ENCODE assay signal across 16 cellular contexts in the genomic region with DNA sequence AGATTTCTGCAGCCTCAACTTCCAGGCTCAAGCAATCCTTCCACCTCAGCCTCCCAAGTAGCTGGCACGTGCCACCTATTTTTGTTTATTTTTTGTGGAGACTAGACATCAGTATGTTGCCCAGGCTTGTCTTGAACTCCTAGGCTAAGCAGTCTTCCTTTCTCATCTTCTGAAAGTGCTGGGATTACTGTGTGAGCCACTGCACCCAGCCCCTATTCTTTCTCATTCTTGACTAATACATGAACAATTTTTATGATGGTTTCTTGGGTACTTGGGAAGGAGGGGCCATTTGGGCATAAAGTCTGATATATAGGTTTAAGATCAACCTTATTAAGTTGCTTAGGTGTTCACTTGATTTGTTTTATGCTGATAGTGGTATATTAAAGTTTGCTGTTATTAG. TPM values are rescaled to one million over a fixed set of nuclear protein-coding genes. Genes with fewer than 3 reads are reported as not detected.
A peak's percentile ranks its signal among the peaks of the same experiment; 100 is the strongest.
DNase-seq lines count a peak whose midpoint lies in the region; ATAC-seq and TF ChIP-seq lines count a peak whose summit lies in the region.
"Had no signal": no experiment of that assay in that cellular context is flagged by ENCODE, and none has a peak within 500 bp of the region (broad histone marks: within the 10 kb centered on the region; RNA-seq: fewer than 3 reads in every experiment).

No MANE protein-coding gene starts in this region.

- no peak for TF ChIP-seq EP300 in upper lobe of left lung (IDR thresholded peaks at IDR 0.05)

- H3K9ac ChIP-seq in PC-3 (ENCODE audit: low read length), result no peak overlapping the region

- no peaks in the 10 kb centered on the region for H3F3A ChIP-seq in PC-3 (ENCODE audit: low read length, unreplicated experiment)

- H3K36me3 Mint-ChIP-seq in activated naive CD4-positive, alpha-beta T cell treated with anti-CD3 and anti-CD28 coated beads for 36 hours (ENCODE audit: low read depth), result peaks cover 6% of the 10 kb centered on the region
- H3K36me3 Mint-ChIP-seq in stimulated activated effector memory CD8-positive, alpha-beta T cell treated with anti-CD3 and anti-CD28 coated beads, Interleukin-12 subunit alpha, Interleukin-12 subunit beta, amount 100 ng/mL, for 72 hours, result no peaks in the 10 kb centered on the region

- H3K27ac Mint-ChIP-seq in activated naive CD4-positive, alpha-beta T cell treated with anti-CD3 and anti-CD28 coated beads for 36 hours, result peak overlapping the region; percentile 76
- peak overlapping the region; percentile 48 for H3K27ac Mint-ChIP-seq in stimulated activated effector memory CD8-positive, alpha-beta T cell treated with anti-CD3 and anti-CD28 coated beads, Interleukin-12 subunit alpha, Interleukin-12 subunit beta, amount 100 ng/mL, for 72 hours

- H3K4me3 ChIP-seq in PC-3 (ENCODE audit: low read length) (no peak overlapping the region), fibroblast of mammary gland (ENCODE audit: control insufficient read depth, low read depth, low read length) (no peak overlapping the region), upper lobe of left lung (no peak overlapping the region)
- H3K4me3 ChIP-seq: esophagus muscularis mucosa had no signal

- no peaks in the 10 kb centered on the region for H3K9me3 ChIP-seq in PC-3 (ENCODE audit: low read length)
- H3K9me3 ChIP-seq in upper lobe of left lung, result no peaks in the 10 kb centered on the region
- H3K9me3 ChIP-seq: esophagus muscularis mucosa had no signal

- peak overlapping the region; percentile 38; the same call in 1 of the 2 replicates for H3K4me2 ChIP-seq in PC-3 (ENCODE audit: low read length)

- H3K27me3 Mint-ChIP-seq in activated naive CD4-positive, alpha-beta T cell treated with anti-CD3 and anti-CD28 coated beads for 36 hours (ENCODE audit: low read depth), result no peaks in the 10 kb centered on the region
- H3K27me3 Mint-ChIP-seq: CD8-positive, alpha-beta memory T cell had no signal

- peaks cover 81% of the 10 kb centered on the region for H3K4me1 Mint-ChIP-seq in activated naive CD4-positive, alpha-beta T cell treated with anti-CD3 and anti-CD28 coated beads for 36 hours (ENCODE audit: low read depth)
- H3K4me1 Mint-ChIP-seq in stimulated activated effector memory CD8-positive, alpha-beta T cell treated with anti-CD3 and anti-CD28 coated beads, Interleukin-12 subunit alpha, Interleukin-12 subunit beta, amount 100 ng/mL, for 72 hours, result peaks cover 82% of the 10 kb centered on the region

- peaks cover 71% of the 10 kb centered on the region for H4K20me1 ChIP-seq in PC-3 (ENCODE audit: low read length)

- TF ChIP-seq POLR2A in upper lobe of left lung (IDR thresholded peaks at IDR 0.05), result no peak

- TF ChIP-seq CTCF in PC-3 (conservative IDR thresholded peaks at IDR 0.05; ENCODE audit: low read depth, low read length) (no peak), fibroblast of mammary gland (conservative IDR thresholded peaks at IDR 0.05; ENCODE audit: control insufficient read depth, insufficient read depth, low read depth, low read length) (no peak), upper lobe of left lung (IDR thresholded peaks at IDR 0.05) (no peak)

- intact Hi-C loops in activated naive CD4-positive, alpha-beta T cell treated with anti-CD3 and anti-CD28 coated beads for 36 hours (cut with micrococcal nuclease), result loop anchor here (2.0 kb wide), 1 partner anchor 18 kb away; no protein-coding TSS in a partner anchor
- intact Hi-C loops in PC-3 (cut with micrococcal nuclease), result no loop called here

- WGBS in upper lobe of left lung, 2 donors, result 67 to 74% methylated on average over 1 of the region's 1 CpG

- POLR2A ChIA-PET in PC-3 (lab: Charles Lee; ENCODE audit: unreplicated experiment), result no interaction called here

- peaks cover 8% of the 10 kb centered on the region for H3K9me3 Mint-ChIP-seq in activated naive CD4-positive, alpha-beta T cell treated with anti-CD3 and anti-CD28 coated beads for 36 hours
- H3K9me3 Mint-ChIP-seq in stimulated activated effector memory CD8-positive, alpha-beta T cell treated with anti-CD3 and anti-CD28 coated beads, Interleukin-12 subunit alpha, Interleukin-12 subunit beta, amount 100 ng/mL, for 72 hours, result peaks cover 2% of the 10 kb centered on the region

- ATAC-seq in PC-3 (peak; percentile 98), upper lobe of left lung (ENCODE audit: low FRiP score in 2 of 2) (no peak)
- ATAC-seq in stimulated activated effector memory CD8-positive, alpha-beta T cell treated with anti-CD3 and anti-CD28 coated beads, Interleukin-12 subunit alpha, Interleukin-12 subunit beta, amount 100 ng/mL, for 72 hours, result peak; percentile 67
- ATAC-seq: left lobe of liver had no signal

- peak; percentile 25 for DNase-seq in activated naive CD4-positive, alpha-beta T cell treated with anti-CD3 and anti-CD28 coated beads for 36 hours
- DNase-seq in activated naive CD4-positive, alpha-beta T cell (lab: John Stamatoyannopoulos, UW), result no peak
- DNase-seq in PC-3 (peak; percentile 73), fibroblast of mammary gland (ENCODE audit: low read depth) (peak; percentile 31), HuH-7 (ENCODE audit: low spot score) (no peak), activated gamma-delta T cell treated with Interleukin-2 at 50 U/mL for 16 hours (no peak), upper lobe of left lung (no peak)
- no peak for DNase-seq in stimulated activated effector memory CD8-positive, alpha-beta T cell treated with anti-CD3 and anti-CD28 coated beads, Interleukin-12 subunit alpha, Interleukin-12 subunit beta, amount 100 ng/mL, for 72 hours (ENCODE audit: low spot score in 2 of 2)
- DNase-seq: activated CD8-positive, alpha-beta memory T cell treated with anti-CD3 and anti-CD28 coated beads, Interleukin-2, amount 50 U/mL, for 48 hours; amniotic stem cell; CD8-positive, alpha-beta memory T cell; MM.1S; NCI-H2081; NCI-H69 had no signal

- no peak overlapping the region for H2AFZ ChIP-seq in PC-3 (ENCODE audit: low read length)

- peaks cover 100% of the 10 kb centered on the region for H3K79me2 ChIP-seq in PC-3 (ENCODE audit: low read length)

- CTCF ChIA-PET in activated naive CD4-positive, alpha-beta T cell treated with anti-CD3 and anti-CD28 coated beads for 36 hours (lab: Charles Lee), result interaction anchor here (0.6 to 0.8 kb wide), 2 partner anchors 50 to 69 kb away, joined by 3 to 5 read pairs; no protein-coding TSS in a partner anchor
- CTCF ChIA-PET in PC-3 (lab: Charles Lee), result no interaction called here

- no peak overlapping the region for H3K4me3 Mint-ChIP-seq in activated naive CD4-positive, alpha-beta T cell treated with anti-CD3 and anti-CD28 coated beads for 36 hours
- H3K4me3 Mint-ChIP-seq in stimulated activated effector memory CD8-positive, alpha-beta T cell treated with anti-CD3 and anti-CD28 coated beads, Interleukin-12 subunit alpha, Interleukin-12 subunit beta, amount 100 ng/mL, for 72 hours, result no peak overlapping the region

- H3K36me3 ChIP-seq in PC-3 (ENCODE audit: low read depth, low read length) (no peaks in the 10 kb centered on the region), upper lobe of left lung (no peaks in the 10 kb centered on the region)
- H3K36me3 ChIP-seq: esophagus muscularis mucosa had no signal

- H3K9me2 ChIP-seq in PC-3 (replicated peaks; ENCODE audit: low read length), result no peaks in the 10 kb centered on the region

- BruUV-seq in PC-3 (replicated peaks; lab: Mats Ljungman, UMichigan), result no TSS peak

- H3K27me3 ChIP-seq in PC-3 (ENCODE audit: low read length) (no peaks in the 10 kb centered on the region), upper lobe of left lung (no peaks in the 10 kb centered on the region)
- H3K27me3 ChIP-seq: esophagus muscularis mucosa had no signal

- H3K4me1 ChIP-seq in PC-3 (ENCODE audit: insufficient read depth, low read length), result peaks cover 20% of the 10 kb centered on the region; the same call in 1 of the 2 replicates
- H3K4me1 ChIP-seq in upper lobe of left lung, result peaks cover 12 to 40% (median 26%) of the 10 kb centered on the region in 4 donors

- H3K27ac ChIP-seq in PC-3 (ENCODE audit: low read length) (no peak overlapping the region), upper lobe of left lung (no peak overlapping the region)
- H3K27ac ChIP-seq: esophagus muscularis mucosa had no signal

RNA-seq across cellular contexts. Expression of a gene that starts 26.2 kb away (rescaled TPM):
- 10 to 100 TPM; 22.8 to 24.0 TPM for total RNA-seq in activated naive CD4-positive, alpha-beta T cell treated with anti-CD3 and anti-CD28 coated beads for 36 hours
- total RNA-seq in PC-3 (2014; rRNA removed) (16.8 and 20.6 TPM in 2 replicates), upper lobe of left lung (10 to 100 TPM; 15.2 to 53.2 (median 31.5) TPM)

Comparison
In these comparisons a context has a peak if more than half of its experiments do, and no peak if none do; other contexts are left out.
1. DNase-seq: peak in activated naive CD4-positive, alpha-beta T cell treated with anti-CD3 and anti-CD28 coated beads for 36 hours (single experiment), PC-3 (single experiment) and fibroblast of mammary gland (single experiment); none in activated naive CD4-positive, alpha-beta T cell (0 of 4), stimulated activated effector memory CD8-positive, alpha-beta T cell treated with anti-CD3 and anti-CD28 coated beads, Interleukin-12 subunit alpha, Interleukin-12 subunit beta, amount 100 ng/mL, for 72 hours (0 of 2), HuH-7 (single experiment), activated gamma-delta T cell treated with Interleukin-2 at 50 U/mL for 16 hours (single experiment) and upper lobe of left lung (0 of 2).
2. ATAC-seq: peak in PC-3 (single experiment) and stimulated activated effector memory CD8-positive, alpha-beta T cell treated with anti-CD3 and anti-CD28 coated beads, Interleukin-12 subunit alpha, Interleukin-12 subunit beta, amount 100 ng/mL, for 72 hours (single experiment); none in upper lobe of left lung (0 of 2).